In genomic region chr20:58998656-58999055, GRCh38 we compare ENCODE assay signal across 24 cellular contexts. TPM values are rescaled to one million over a fixed set of nuclear protein-coding genes. Genes with fewer than 3 reads are reported as not detected.
"Had no signal": no experiment of that assay in that cellular context is flagged by ENCODE, and none has a peak within 500 bp of the region (broad histone marks: within the 10 kb centered on the region; RNA-seq: fewer than 3 reads in every experiment).

No MANE protein-coding gene starts in this region.

- H3K4me1 Mint-ChIP-seq: WTC11 had no signal

- H3K27ac Mint-ChIP-seq: activated naive CD8-positive, alpha-beta T cell treated with anti-CD3 and anti-CD28 coated beads, Interleukin-2, amount 50 U/mL, for 24 hours; stimulated activated naive CD8-positive, alpha-beta T cell treated with anti-CD3 and anti-CD28 coated beads, Interleukin-15, Interleukin-2, amounts not matched to agents 100 ng/mL and 50 ng/mL, for 24 hours; WTC11 had no signal

- H3K27me3 Mint-ChIP-seq: activated naive CD8-positive, alpha-beta T cell treated with anti-CD3 and anti-CD28 coated beads, Interleukin-2, amount 50 U/mL, for 24 hours; stimulated activated naive CD8-positive, alpha-beta T cell treated with anti-CD3 and anti-CD28 coated beads, Interleukin-15, Interleukin-2, amounts not matched to agents 100 ng/mL and 50 ng/mL, for 24 hours had no signal

- H3K9me3 Mint-ChIP-seq: activated naive CD8-positive, alpha-beta T cell treated with anti-CD3 and anti-CD28 coated beads, Interleukin-2, amount 50 U/mL, for 24 hours; stimulated activated naive CD8-positive, alpha-beta T cell treated with anti-CD3 and anti-CD28 coated beads, Interleukin-15, Interleukin-2, amounts not matched to agents 100 ng/mL and 50 ng/mL, for 24 hours; WTC11 had no signal

- DNase-seq: activated CD8-positive, alpha-beta memory T cell treated with anti-CD3 and anti-CD28 coated beads, Interleukin-2, amount 50 U/mL, for 48 hours; activated naive CD4-positive, alpha-beta T cell treated with anti-CD3 and anti-CD28 coated beads, Interleukin-2, amount 50 U/mL, for 16 hours; activated naive CD8-positive, alpha-beta T cell treated with anti-CD3 and anti-CD28 coated beads, Interleukin-2, amount 50 U/mL, for 24 hours; activated T-cell treated with anti-CD3 and anti-CD28 coated beads, Interleukin-2, amount 50 U/mL, for 48 hours; cerebellar nuclear complex; heart right ventricle; islet precursor cell; left colon; mesendoderm; mucosa of descending colon; occipital lobe; stimulated activated CD4-positive, alpha-beta T cell treated with anti-CD3 and anti-CD28 coated beads, Interleukin-4, amount 100 ng/mL, for 1 hour; substantia nigra; T1000; thyroid gland had no signal

- H3K4me3 Mint-ChIP-seq: activated naive CD8-positive, alpha-beta T cell treated with anti-CD3 and anti-CD28 coated beads, Interleukin-2, amount 50 U/mL, for 24 hours; stimulated activated naive CD8-positive, alpha-beta T cell treated with anti-CD3 and anti-CD28 coated beads, Interleukin-15, Interleukin-2, amounts not matched to agents 100 ng/mL and 50 ng/mL, for 24 hours; WTC11 had no signal

- ATAC-seq: activated naive CD8-positive, alpha-beta T cell treated with anti-CD3 and anti-CD28 coated beads, Interleukin-2, amount 50 U/mL, for 24 hours; heart right ventricle; left colon; mucosa of descending colon; WTC11 had no signal

RNA-seq across cellular contexts. Expression of gene TUBB1, which starts 20.6 kb away (rescaled TPM):
- total RNA-seq: activated CD8-positive, alpha-beta memory T cell treated with anti-CD3 and anti-CD28 coated beads for 36 hours; epithelial cell of proximal tubule; fibroblast of villous mesenchyme; left colon; mucosa of descending colon; renal cortical epithelial cell; T-helper 1 cell treated with Interleukin-12 subunit alpha and Interleukin-12 subunit beta and Interleukin-4 antibody, amounts not matched to agents 30 ng/mL and 1 ng/mL, for 36 hours; ureter; WTC11 had no signal
- polyA plus RNA-seq: neural cell had no signal
